ENCODE assay signal across 8 cellular contexts in the genomic region with DNA sequence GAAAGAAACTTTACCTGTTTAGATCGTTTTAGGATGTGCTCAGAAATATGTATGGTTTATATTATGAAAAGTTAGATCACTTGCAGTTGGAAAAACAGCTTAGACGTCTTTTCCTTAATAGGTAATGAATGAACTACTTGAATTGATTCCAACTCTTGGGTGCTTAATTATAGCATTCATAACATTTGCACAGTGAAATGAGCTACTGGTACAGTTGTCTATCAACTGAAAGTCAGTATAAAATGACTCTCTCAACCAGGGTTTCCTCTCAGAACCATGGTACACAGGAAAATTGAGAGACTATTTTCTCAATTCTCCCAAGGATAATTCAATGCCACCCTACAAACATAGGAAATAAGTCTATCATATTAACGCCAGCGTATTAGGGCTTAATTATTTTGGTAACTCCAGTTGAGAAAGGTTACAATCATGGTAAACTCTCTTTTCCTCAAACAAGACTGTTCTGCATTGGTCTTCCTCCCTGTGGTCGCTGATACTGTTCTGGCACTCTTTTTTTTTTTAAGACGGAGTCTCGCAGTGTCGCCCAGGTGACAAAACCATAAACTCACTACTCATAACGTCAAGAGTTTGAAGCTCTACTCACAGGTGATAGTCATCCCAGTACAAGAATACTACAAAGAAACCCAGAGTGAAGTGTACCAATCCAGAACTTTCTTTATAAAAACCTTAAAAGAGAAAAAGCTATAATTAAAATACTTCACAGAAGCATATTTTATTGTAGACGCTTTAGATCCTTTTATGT. TPM values are rescaled to one million over a fixed set of nuclear protein-coding genes. Genes with fewer than 3 reads are reported as not detected.
DNase-seq lines count a peak whose midpoint lies in the region; ATAC-seq, FAIRE-seq and TF ChIP-seq lines count a peak whose summit lies in the region.

No MANE protein-coding gene starts in this region.

- no peak for FAIRE-seq in keratinocyte (lab: Jason Lieb, UNC)

- peak in 1 of 5 donors; percentile 15 for DNase-seq in CD8-positive, alpha-beta memory T cell
- no peak for DNase-seq in T-helper 17 cell
- no peak for DNase-seq in keratinocyte (ENCODE audit: low read depth, low spot score)
- no peak for DNase-seq in NCI-H2227 treated with DMSO at 0.1 percent for 48 hours (lab: John Stamatoyannopoulos, UW)
- no peak for DNase-seq in NK-92 treated with Interleukin-12 subunit alpha and Interleukin-12 subunit beta, amount 100 ng/mL, for 24 hours (lab: John Stamatoyannopoulos, UW)
- DNase-seq in foreskin melanocyte = no peak

- H3K4me1 ChIP-seq in CD8-positive, alpha-beta memory T cell (ENCODE audit: insufficient read depth, low read length) = peaks cover 19% of the 10 kb centered on the region
- H3K4me1 ChIP-seq in keratinocyte (ENCODE audit: control insufficient read depth, extremely low read depth, insufficient read depth, low read length) = peaks cover 49% of the 10 kb centered on the region

- peak overlapping the region in 2 of 8 donors; percentile 31 to 71 for H3K27ac Mint-ChIP-seq in CD8-positive, alpha-beta memory T cell
- H3K27ac Mint-ChIP-seq in T-helper 17 cell = no peak overlapping the region

- H3K36me3 ChIP-seq in CD8-positive, alpha-beta memory T cell (ENCODE audit: insufficient read depth, low read length) = no peaks in the 10 kb centered on the region
- H3K36me3 ChIP-seq in keratinocyte (ENCODE audit: control insufficient read depth in 2 of 2, extremely low read depth in 1 of 2, insufficient read depth in 2 of 2, low read length in 2 of 2) = peaks cover 0 to 12% of the 10 kb centered on the region in 2 experiments

- POLR2A ChIA-PET in CD8-positive, alpha-beta memory T cell (lab: Charles Lee) = no interaction called here

- no peaks in the 10 kb centered on the region for H3K9me3 ChIP-seq in CD8-positive, alpha-beta memory T cell (ENCODE audit: low read length)
- H3K9me3 ChIP-seq in T-helper 17 cell (ENCODE audit: control insufficient read depth, low read length, poor library complexity, severe bottlenecking) (no peaks in the 10 kb centered on the region), keratinocyte (ENCODE audit: control insufficient read depth, low read depth, low read length) (no peaks in the 10 kb centered on the region)

- H3K79me2 ChIP-seq in keratinocyte (ENCODE audit: control insufficient read depth, insufficient read depth, low read length) = peaks cover 66% of the 10 kb centered on the region

- CTCF ChIA-PET in CD8-positive, alpha-beta memory T cell (lab: Charles Lee) = interaction anchor here (0.6 to 3.4 kb wide), 5 partner anchors 9 to 25 kb away, joined by 3 to 12 read pairs (median 3); a partner anchor contains a TSS

- no peaks in the 10 kb centered on the region for H3K27me3 Mint-ChIP-seq in CD8-positive, alpha-beta memory T cell
- no peaks in the 10 kb centered on the region for H3K27me3 Mint-ChIP-seq in T-helper 17 cell

- H3K9ac ChIP-seq in keratinocyte (ENCODE audit: control insufficient read depth, extremely low read depth, insufficient read depth, low read length) = peak overlapping the region; percentile 98

- H3K9me1 ChIP-seq in keratinocyte (ENCODE audit: control insufficient read depth, extremely low read depth, insufficient read depth, low read length) = no peaks in the 10 kb centered on the region

- no peaks in the 10 kb centered on the region for H3K9me3 Mint-ChIP-seq in CD8-positive, alpha-beta memory T cell

- dilution Hi-C loops in keratinocyte (cut with MboI; ENCODE audit: extremely low pct_ligation_motif_present, low sequenced_read_pairs) = no loop called here

- ATAC-seq in GM18861 (IDR thresholded peaks at IDR 0.05; ENCODE audit: unreplicated experiment) (peak; percentile 50), HG03439 (IDR thresholded peaks at IDR 0.05; ENCODE audit: unreplicated experiment) (peak; percentile 56), T-helper 17 cell (no peak)

- no peaks in the 10 kb centered on the region for H3K27me3 ChIP-seq in CD8-positive, alpha-beta memory T cell (ENCODE audit: insufficient read depth, low read length, poor library complexity, severe bottlenecking)
- H3K27me3 ChIP-seq in keratinocyte (ENCODE audit: control insufficient read depth, extremely low read depth, insufficient read depth, low read length) = no peaks in the 10 kb centered on the region

- H3K4me3 ChIP-seq in CD8-positive, alpha-beta memory T cell (ENCODE audit: low read length) = peak overlapping the region; percentile 20
- H3K4me3 ChIP-seq in keratinocyte (ENCODE audit: control insufficient read depth in 2 of 3, extremely low read depth in 1 of 3, insufficient read depth in 2 of 3, low read depth in 1 of 3, low read length in 3 of 3) = peak overlapping the region; percentile 87 to 98 (median 95)

- H3K36me3 Mint-ChIP-seq in CD8-positive, alpha-beta memory T cell = no peaks in the 10 kb centered on the region
- H3K36me3 Mint-ChIP-seq in T-helper 17 cell (ENCODE audit: low read depth) = no peaks in the 10 kb centered on the region

- H2AFZ ChIP-seq in keratinocyte (ENCODE audit: control insufficient read depth, low read length) = no peak overlapping the region

- peaks cover under 1% of the 10 kb centered on the region for H4K20me1 ChIP-seq in keratinocyte (ENCODE audit: control insufficient read depth, extremely low read depth, insufficient read depth, low read length)

- TF ChIP-seq CTCF in keratinocyte (optimal IDR thresholded peaks at IDR 0.05 in 1 of 3, IDR thresholded peaks at IDR 0.05 in 1 of 3, conservative IDR thresholded peaks at IDR 0.05 in 1 of 3; ENCODE audit: extremely low read depth in 1 of 3, insufficient read depth in 2 of 3, low read length in 3 of 3) = no peak

- peak overlapping the region; percentile 2 to 85 (median 42) for H3K4me3 Mint-ChIP-seq in CD8-positive, alpha-beta memory T cell
- peak overlapping the region; percentile 86 for H3K4me3 Mint-ChIP-seq in T-helper 17 cell

- H3K4me2 ChIP-seq in keratinocyte (ENCODE audit: control insufficient read depth, extremely low read depth, insufficient read depth, low read depth, low read length) = peak overlapping the region; percentile 88

- peaks cover 26 to 42% (median 32%) of the 10 kb centered on the region in 3 donors for H3K4me1 Mint-ChIP-seq in CD8-positive, alpha-beta memory T cell
- H3K4me1 Mint-ChIP-seq in T-helper 17 cell = peaks cover 17% of the 10 kb centered on the region

- no peak overlapping the region for H3K27ac ChIP-seq in CD8-positive, alpha-beta memory T cell (ENCODE audit: low read depth, low read length)
- peak overlapping the region; percentile 98 for H3K27ac ChIP-seq in keratinocyte (ENCODE audit: control insufficient read depth, insufficient read depth, low read length)

RNA-seq across cellular contexts. Expression of a gene that starts 2.0 kb away (rescaled TPM):
- total RNA-seq in CD8-positive, alpha-beta memory T cell = 10 to 100 TPM; 29.1 to 31.0 TPM
- 0.25 TPM for polyA plus RNA-seq in CD8-positive, alpha-beta memory T cell
- total RNA-seq in T-helper 17 cell = under 1 TPM; 0.39 to 0.52 TPM
- polyA plus RNA-seq in keratinocyte = 12.6 to 65.8 TPM (median 55.6 TPM) in 3 replicates
- polyA plus RNA-seq in keratinocyte (2011; ENCODE audit: low read depth) = 1.7 TPM
- polyA plus RNA-seq in keratinocyte (2011; cell fraction: cytosol; rRNA removed) = 10.6 and 16.8 TPM in 2 replicates
- polyA plus RNA-seq in keratinocyte (2011; cell fraction: nucleus; rRNA removed) = 29.0 and 31.9 TPM in 2 replicates
- 0.55 and 46.9 TPM in 2 replicates for polyA plus RNA-seq in keratinocyte (2012; ENCODE audit: low replicate concordance)
- polyA minus RNA-seq in keratinocyte = 30.0 to 169 TPM (median 30.1 TPM) in 3 replicates
- 17.8 TPM for polyA minus RNA-seq in keratinocyte (2011; cell fraction: cytosol; rRNA and poly(A)+ RNA removed)
- polyA minus RNA-seq in keratinocyte (2011; cell fraction: nucleus; rRNA and poly(A)+ RNA removed) = 20.5 and 51.1 TPM in 2 replicates

Comparison
In these comparisons a context has a peak if more than half of its experiments do, and no peak if none do; other contexts are left out.
1. RNA of a gene that starts 2.0 kb away (total RNA-seq): 29.1 to 31.0 TPM in CD8-positive, alpha-beta memory T cell; 0.39 to 0.52 TPM in T-helper 17 cell; every median in the first group is over 10 times any median in the second.